ENCODE assay signal across 17 cellular contexts in the genomic region with DNA sequence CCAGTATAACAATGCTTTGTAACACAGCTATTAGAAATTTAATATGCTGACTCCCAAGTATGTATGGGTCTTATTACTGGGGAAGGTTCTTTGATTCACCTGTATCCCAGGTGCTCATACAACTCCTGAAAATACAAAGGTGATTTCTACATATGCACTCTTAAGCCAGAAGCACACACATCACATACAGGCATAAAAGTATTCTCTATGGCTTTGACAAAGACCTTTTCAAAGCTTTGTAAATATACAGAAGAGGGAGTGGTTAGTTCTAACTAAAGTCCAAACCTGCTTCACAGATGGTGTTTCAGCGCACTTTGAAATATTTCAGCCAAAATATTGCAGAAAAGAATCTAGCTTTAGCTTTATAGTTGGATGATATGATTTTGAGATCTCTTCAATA.
DNase-seq lines count a peak whose midpoint lies in the region; ATAC-seq and TF ChIP-seq lines count a peak whose summit lies in the region.
"Had no signal": no experiment of that assay in that cellular context is flagged by ENCODE, and none has a peak within 500 bp of the region (broad histone marks: within the 10 kb centered on the region; RNA-seq: fewer than 3 reads in every experiment).

No MANE protein-coding gene starts in this region.

- H3K4me3 ChIP-seq in mucosa of descending colon = no peak overlapping the region
- H3K4me3 ChIP-seq: BLaER1, GM23248 had no signal

- TF ChIP-seq CTCF in mucosa of descending colon (IDR thresholded peaks at IDR 0.05) = no peak

- no peaks in the 10 kb centered on the region for H3K9me3 ChIP-seq in mucosa of descending colon
- H3K9me3 ChIP-seq: BLaER1, Caco-2 had no signal

- ATAC-seq in mucosa of descending colon (peak; percentile 88), HG02623 (IDR thresholded peaks at IDR 0.05; ENCODE audit: unreplicated experiment) (no peak), HG02981 (IDR thresholded peaks at IDR 0.05; ENCODE audit: unreplicated experiment) (no peak)
- ATAC-seq: HCT116 had no signal

- peaks cover 8% of the 10 kb centered on the region for H3K4me1 ChIP-seq in mucosa of descending colon (ENCODE audit: low read depth)
- H3K4me1 ChIP-seq: BLaER1 had no signal

- no peaks in the 10 kb centered on the region for H3K36me3 ChIP-seq in mucosa of descending colon (ENCODE audit: low read depth)
- H3K36me3 ChIP-seq: BLaER1 had no signal

- intact Hi-C loops in mucosa of descending colon (cut with DNase I, micrococcal nuclease) = no loop called here

- DNase-seq in DMS53 (lab: John Stamatoyannopoulos, UW) = peak; percentile 26
- DNase-seq in DMS53 treated with DMSO at 0.1 percent for 48 hours (lab: John Stamatoyannopoulos, UW; ENCODE audit: unreplicated experiment) = no peak
- peak; percentile 5 for DNase-seq in NCI-H2107 treated with DMSO at 0.1 percent for 48 hours (lab: John Stamatoyannopoulos, UW; ENCODE audit: unreplicated experiment)
- no peak for DNase-seq in NCI-H2107 (lab: John Stamatoyannopoulos, UW)
- DNase-seq in NCI-H69 (lab: John Stamatoyannopoulos, UW) = peak; percentile 38
- DNase-seq in mucosa of descending colon = no peak
- DNase-seq: 8988T; AML-193; CD8-positive, alpha-beta memory T cell; DMS79 treated with DMSO at 0.1 percent for 48 hours; EL; GM23248 had no signal

Comparison
In these comparisons a context has a peak if more than half of its experiments do, and no peak if none do; other contexts are left out.
1. DNase-seq: peak in DMS53 (single experiment), NCI-H2107 treated with DMSO at 0.1 percent for 48 hours (single experiment) and NCI-H69 (single experiment); none in DMS53 treated with DMSO at 0.1 percent for 48 hours (single experiment), NCI-H2107 (single experiment) and mucosa of descending colon (0 of 3).